Comparison of ENCODE assay signal across 17 cellular contexts in genomic region chr2:96276787-96277499, GRCh38.
"Had no signal": no experiment of that assay in that cellular context is flagged by ENCODE, and none has a peak within 500 bp of the region (broad histone marks: within the 10 kb centered on the region; RNA-seq: fewer than 3 reads in every experiment).

No MANE protein-coding gene starts in this region.

- H3K9me3 ChIP-seq: heart right ventricle, neutrophil, suprapubic skin, thyroid gland, upper lobe of left lung, vagina had no signal

- H3K4me3 ChIP-seq: heart right ventricle, suprapubic skin, thyroid gland, upper lobe of left lung, vagina had no signal

- H3K27me3 Mint-ChIP-seq: naive thymus-derived CD4-positive, alpha-beta T cell had no signal

- H3K9me3 Mint-ChIP-seq: naive thymus-derived CD4-positive, alpha-beta T cell; nephron progenitor cell had no signal

- ATAC-seq: left lobe of liver; naive thymus-derived CD4-positive, alpha-beta T cell; stimulated activated naive CD8-positive, alpha-beta T cell treated with anti-CD3 and anti-CD28 coated beads, Interleukin-15, Interleukin-2, amounts not matched to agents 100 U/mL and 50 U/mL, for 24 hours had no signal

- H3K27ac Mint-ChIP-seq: nephron progenitor cell had no signal

- H3K27ac ChIP-seq: heart right ventricle, neutrophil, suprapubic skin, thyroid gland, upper lobe of left lung, vagina had no signal

- H3K27me3 ChIP-seq: heart right ventricle, neutrophil, suprapubic skin, thyroid gland, upper lobe of left lung, vagina had no signal

- DNase-seq: cortex of kidney; effector memory CD4-positive, alpha-beta T cell; heart right ventricle; kidney glomerular epithelial cell; mammary epithelial cell; naive thymus-derived CD4-positive, alpha-beta T cell; nephron progenitor cell; right cardiac atrium; small intestine; stimulated activated CD4-positive, alpha-beta T cell treated with anti-CD3 and anti-CD28 coated beads, Interleukin-12 subunit alpha, Interleukin-12 subunit beta, amount 100 ng/mL, for 4 hours; stimulated activated naive CD8-positive, alpha-beta T cell treated with anti-CD3 and anti-CD28 coated beads, Interleukin-15, Interleukin-2, amounts not matched to agents 100 U/mL and 50 U/mL, for 24 hours; thyroid gland; upper lobe of left lung had no signal

- H3K4me1 Mint-ChIP-seq: naive thymus-derived CD4-positive, alpha-beta T cell; nephron progenitor cell had no signal

- H3K4me3 Mint-ChIP-seq: naive thymus-derived CD4-positive, alpha-beta T cell; nephron progenitor cell had no signal

- H3K4me1 ChIP-seq: heart right ventricle, suprapubic skin, thyroid gland, upper lobe of left lung, vagina had no signal
